Comparison of ENCODE assay signal across 24 cellular contexts in the genomic region with DNA sequence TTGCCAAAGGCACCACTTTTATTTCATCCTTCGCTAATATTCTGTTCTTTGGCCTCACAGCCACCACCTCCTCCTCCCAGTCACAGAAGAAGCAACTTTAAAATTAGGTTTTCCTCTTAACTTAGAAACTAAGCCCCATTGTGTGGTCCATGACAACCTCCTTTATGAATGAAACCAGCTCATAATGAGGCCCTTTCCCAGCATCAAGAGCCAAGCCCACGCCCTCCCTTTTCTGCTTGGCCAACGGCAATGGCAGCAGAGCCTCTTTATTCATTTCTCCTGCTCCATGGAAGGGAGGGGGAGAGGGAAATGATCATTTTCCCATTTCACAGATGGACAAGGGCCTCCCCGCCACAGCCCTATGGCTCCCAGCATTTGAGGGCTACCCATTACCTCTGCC.
DNase-seq lines count a peak whose midpoint lies in the region; ATAC-seq and TF ChIP-seq lines count a peak whose summit lies in the region.
"Had no signal": no experiment of that assay in that cellular context is flagged by ENCODE, and none has a peak within 500 bp of the region (broad histone marks: within the 10 kb centered on the region; RNA-seq: fewer than 3 reads in every experiment).

No MANE protein-coding gene starts in this region.

- H3K4me3 ChIP-seq in sigmoid colon (no peak overlapping the region), adrenal gland (no peak overlapping the region)
- H3K4me3 ChIP-seq: GM23248, HAP-1, MG63, Peyer's patch had no signal

- H3K27me3 ChIP-seq in sigmoid colon (no peaks in the 10 kb centered on the region), adrenal gland (no peaks in the 10 kb centered on the region)
- H3K27me3 ChIP-seq: MG63, Peyer's patch had no signal

- 78 to 89% methylated on average over 4 of the region's 4 CpGs for WGBS in sigmoid colon, 2 donors
- 89 to 94% (median 90%) methylated on average over 4 of the region's 4 CpGs for WGBS in adrenal gland, 4 donors

- intact Hi-C loops in activated CD4-positive, alpha-beta T cell treated with anti-CD3 and anti-CD28 coated beads, Interleukin-2, amount 10 ng/mL, durations not matched to agents 24 days and 14 days (cut with micrococcal nuclease) = no loop called here
- intact Hi-C loops in sigmoid colon (cut with DNase I) (loop anchor here (2.0 kb wide), 1 partner anchor 36 kb away; no protein-coding TSS in a partner anchor), adrenal gland (cut with DNase I) (no loop called here)

- no peak for TF ChIP-seq CTCF in neural crest cell (conservative IDR thresholded peaks at IDR 0.05)
- no peak for TF ChIP-seq CTCF in sigmoid colon (IDR thresholded peaks at IDR 0.05)
- TF ChIP-seq CTCF in adrenal gland (IDR thresholded peaks at IDR 0.05) = no peak

- TF ChIP-seq EP300 in sigmoid colon (IDR thresholded peaks at IDR 0.05) = no peak

- ATAC-seq in HG02571 (IDR thresholded peaks at IDR 0.05; ENCODE audit: unreplicated experiment) = no peak
- ATAC-seq: Right ventricle myocardium inferior had no signal

- H3K9me3 ChIP-seq in sigmoid colon = no peaks in the 10 kb centered on the region
- no peaks in the 10 kb centered on the region for H3K9me3 ChIP-seq in adrenal gland (replicated peaks in 1 of 3)
- H3K9me3 ChIP-seq: HAP-1, Peyer's patch had no signal

- peaks cover 7% of the 10 kb centered on the region for H3K9me3 Mint-ChIP-seq in activated CD4-positive, alpha-beta T cell treated with anti-CD3 and anti-CD28 coated beads, Interleukin-2, amount 10 ng/mL, durations not matched to agents 24 days and 14 days
- H3K9me3 Mint-ChIP-seq in neural crest cell = no peaks in the 10 kb centered on the region

- H3K4me1 Mint-ChIP-seq in activated CD4-positive, alpha-beta T cell treated with anti-CD3 and anti-CD28 coated beads, Interleukin-2, amount 10 ng/mL, durations not matched to agents 24 days and 14 days = no peaks in the 10 kb centered on the region
- H3K4me1 Mint-ChIP-seq in neural crest cell = peaks cover 46% of the 10 kb centered on the region
- H3K4me1 Mint-ChIP-seq: CD14-positive monocyte had no signal

- H3K36me3 ChIP-seq in sigmoid colon = no peaks in the 10 kb centered on the region
- H3K36me3 ChIP-seq in adrenal gland (replicated peaks in 1 of 2) = no peaks in the 10 kb centered on the region
- H3K36me3 ChIP-seq: HAP-1, MG63, Peyer's patch had no signal

- H3K27ac Mint-ChIP-seq in activated CD4-positive, alpha-beta T cell treated with anti-CD3 and anti-CD28 coated beads, Interleukin-2, amount 10 ng/mL, durations not matched to agents 24 days and 14 days = no peak overlapping the region
- H3K27ac Mint-ChIP-seq in neural crest cell (ENCODE audit: unreplicated experiment) = no peak overlapping the region
- H3K27ac Mint-ChIP-seq: CD14-positive monocyte had no signal

- H3K36me3 Mint-ChIP-seq in activated CD4-positive, alpha-beta T cell treated with anti-CD3 and anti-CD28 coated beads, Interleukin-2, amount 10 ng/mL, durations not matched to agents 24 days and 14 days (ENCODE audit: low read depth) = no peaks in the 10 kb centered on the region
- no peaks in the 10 kb centered on the region for H3K36me3 Mint-ChIP-seq in neural crest cell (ENCODE audit: low read depth)
- H3K36me3 Mint-ChIP-seq: CD14-positive monocyte had no signal

- H3K27ac ChIP-seq in sigmoid colon = peak overlapping the region; percentile 11 to 86 (median 82)
- no peak overlapping the region for H3K27ac ChIP-seq in adrenal gland
- H3K27ac ChIP-seq: 22Rv1, GM23248 had no signal

- TF ChIP-seq POLR2A in sigmoid colon (IDR thresholded peaks at IDR 0.05) (no peak), adrenal gland (IDR thresholded peaks at IDR 0.05) (no peak)

- H3K4me1 ChIP-seq in sigmoid colon (peaks cover 5 to 75% (median 72%) of the 10 kb centered on the region in 4 donors), adrenal gland (replicated peaks in 1 of 2) (no peaks in the 10 kb centered on the region)
- H3K4me1 ChIP-seq: HAP-1, Peyer's patch had no signal

- no peak overlapping the region for H3K4me3 Mint-ChIP-seq in activated CD4-positive, alpha-beta T cell treated with anti-CD3 and anti-CD28 coated beads, Interleukin-2, amount 10 ng/mL, durations not matched to agents 24 days and 14 days
- H3K4me3 Mint-ChIP-seq in neural crest cell = peak overlapping the region; percentile 13
- H3K4me3 Mint-ChIP-seq: CD14-positive monocyte had no signal

- no peaks in the 10 kb centered on the region for H3K27me3 Mint-ChIP-seq in activated CD4-positive, alpha-beta T cell treated with anti-CD3 and anti-CD28 coated beads, Interleukin-2, amount 10 ng/mL, durations not matched to agents 24 days and 14 days
- no peaks in the 10 kb centered on the region for H3K27me3 Mint-ChIP-seq in neural crest cell (ENCODE audit: low read depth)

- peak; percentile 21 for DNase-seq in activated CD4-positive, alpha-beta T cell treated with anti-CD3 and anti-CD28 coated beads, Interleukin-2, amount 10 ng/mL, durations not matched to agents 24 days and 14 days
- DNase-seq in activated CD4-positive, alpha-beta T cell treated with anti-CD3 and anti-CD28 coated beads for 1 hour = no peak
- DNase-seq in neural crest cell (ENCODE audit: low read depth, low spot score) = no peak
- no peak for DNase-seq in sigmoid colon
- no peak for DNase-seq in adrenal gland
- no peak for DNase-seq in activated T-cell treated with anti-CD3 and anti-CD28 coated beads for 4 hours
- DNase-seq in stimulated activated CD4-positive, alpha-beta T cell treated with anti-CD3 and anti-CD28 coated beads, Interleukin-2, amount 100 ng/mL, for 48 hours = no peak
- DNase-seq: AML-193; DMS153; GF-D8; GM23248; Kasumi-1; MG63; NCI-H1048; NCI-H1436; NCI-H2029; NCI-H748 treated with DMSO at 0.1 percent for 48 hours; NK-92 treated with Interleukin-12 subunit alpha and Interleukin-12 subunit beta, amount 100 ng/mL, for 24 hours; Peyer's patch had no signal

Comparison
In these comparisons a context has a peak if more than half of its experiments do, and no peak if none do; other contexts are left out.
1. H3K27ac ChIP-seq: peak in sigmoid colon (4 of 4); none in adrenal gland (0 of 5).